In genomic region chr13:22061806-22062391, GRCh38 we compare ENCODE assay signal across 9 cellular contexts.
DNase-seq lines count a peak whose midpoint lies in the region; ATAC-seq and TF ChIP-seq lines count a peak whose summit lies in the region.
"Had no signal": no experiment of that assay in that cellular context is flagged by ENCODE, and none has a peak within 500 bp of the region (broad histone marks: within the 10 kb centered on the region; RNA-seq: fewer than 3 reads in every experiment).

No MANE protein-coding gene starts in this region.

- intact Hi-C loops in CD4-positive, alpha-beta T cell (cut with DNase I, micrococcal nuclease) = loop anchor here (1.0 to 10.0 kb wide), 7 partner anchors 52 to 457 kb away; partner anchors contain the start of genes FGF9 (in 2 of the 2) and MICU2 (in 1 of the 2)
- intact Hi-C loops in activated T-helper 1 cell treated with anti-CD3 and anti-CD28 coated beads, Interleukin-12 subunit alpha, Interleukin-12 subunit beta, Interleukin-2, Interleukin-4 antibody, amounts not matched to agents 30 ng/mL and 10 ng/mL and 1 ng/mL, durations not matched to agents 14 hours and 24 hours and 36 hours (cut with micrococcal nuclease) = loop anchor here (1.0 to 10.0 kb wide), 5 partner anchors 12 to 427 kb away; partner anchors contain the start of gene FGF9

- H3K27ac Mint-ChIP-seq in CD4-positive, alpha-beta T cell = peak overlapping the region; percentile 95
- peak overlapping the region; percentile 83 for H3K27ac Mint-ChIP-seq in activated T-helper 1 cell treated with anti-CD3 and anti-CD28 coated beads, Interleukin-12 subunit alpha, Interleukin-12 subunit beta, Interleukin-2, Interleukin-4 antibody, amounts not matched to agents 30 ng/mL and 10 ng/mL and 1 ng/mL, durations not matched to agents 14 hours and 24 hours and 36 hours

- H3K9me3 ChIP-seq in CD4-positive, alpha-beta T cell (ENCODE audit: control insufficient read depth, low read length) = no peaks in the 10 kb centered on the region
- no peaks in the 10 kb centered on the region for H3K9me3 ChIP-seq in MG63

- peak in 7 of 10 experiments; percentile 13 to 42 (median 20) for DNase-seq in CD4-positive, alpha-beta T cell
- DNase-seq in GM19238 (ENCODE audit: insufficient read length, low spot score) = peak; percentile 36
- no peak for DNase-seq in activated T-helper 1 cell treated with anti-CD3 and anti-CD28 coated beads, Interleukin-12 subunit alpha, Interleukin-12 subunit beta, Interleukin-2, Interleukin-4 antibody, amounts not matched to agents 30 ng/mL and 10 ng/mL and 1 ng/mL, durations not matched to agents 14 hours and 24 hours and 36 hours (ENCODE audit: low spot score)
- no peak for DNase-seq in brain microvascular endothelial cell
- no peak for DNase-seq in SHP77 (lab: John Stamatoyannopoulos, UW)
- no peak for DNase-seq in islet precursor cell
- no peak for DNase-seq in MG63
- DNase-seq: NCI-H2029 had no signal

- peaks cover 87% of the 10 kb centered on the region for H3K4me1 Mint-ChIP-seq in CD4-positive, alpha-beta T cell (ENCODE audit: low read depth)
- peaks cover 65% of the 10 kb centered on the region for H3K4me1 Mint-ChIP-seq in activated T-helper 1 cell treated with anti-CD3 and anti-CD28 coated beads, Interleukin-12 subunit alpha, Interleukin-12 subunit beta, Interleukin-2, Interleukin-4 antibody, amounts not matched to agents 30 ng/mL and 10 ng/mL and 1 ng/mL, durations not matched to agents 14 hours and 24 hours and 36 hours (ENCODE audit: low read depth)

- no peaks in the 10 kb centered on the region for H3K36me3 Mint-ChIP-seq in CD4-positive, alpha-beta T cell (ENCODE audit: low read depth)
- peaks cover 7% of the 10 kb centered on the region for H3K36me3 Mint-ChIP-seq in activated T-helper 1 cell treated with anti-CD3 and anti-CD28 coated beads, Interleukin-12 subunit alpha, Interleukin-12 subunit beta, Interleukin-2, Interleukin-4 antibody, amounts not matched to agents 30 ng/mL and 10 ng/mL and 1 ng/mL, durations not matched to agents 14 hours and 24 hours and 36 hours (ENCODE audit: low read depth)

- H3K4me3 ChIP-seq in brain microvascular endothelial cell (ENCODE audit: low read depth, low read length) = no peak overlapping the region
- H3K4me3 ChIP-seq in MG63 = no peak overlapping the region

- ATAC-seq in CD4-positive, alpha-beta T cell (ENCODE audit: poor library complexity) = peak; percentile 61
- peak; percentile 54 for ATAC-seq in HG03060 (IDR thresholded peaks at IDR 0.05; ENCODE audit: low read depth, unreplicated experiment)

- TF ChIP-seq CTCF in CD4-positive, alpha-beta T cell (IDR thresholded peaks at IDR 0.05) = no peak
- no peak for TF ChIP-seq CTCF in brain microvascular endothelial cell (IDR thresholded peaks at IDR 0.05; ENCODE audit: low read depth, low read length, missing control alignments)

- POLR2A ChIA-PET in CD4-positive, alpha-beta T cell (lab: Charles Lee) = interaction anchor here (0.6 to 3.2 kb wide), 8 partner anchors 11 to 458 kb away, joined by 3 to 16 read pairs (median 7); partner anchors contain the start of genes FGF9 and MICU2

- H3K27me3 ChIP-seq in CD4-positive, alpha-beta T cell (ENCODE audit: control insufficient read depth, insufficient read depth, low read length) = no peaks in the 10 kb centered on the region
- H3K27me3 ChIP-seq in brain microvascular endothelial cell (replicated peaks) = no peaks in the 10 kb centered on the region
- no peaks in the 10 kb centered on the region for H3K27me3 ChIP-seq in MG63

- in situ Hi-C loops in brain microvascular endothelial cell (cut with HindIII; ENCODE audit: low pct_ligation_motif_present, low sequenced_read_pairs) = no loop called here

- peak overlapping the region; percentile 83 for H3K27ac ChIP-seq in CD4-positive, alpha-beta T cell (ENCODE audit: low read depth, low read length)
- no peak overlapping the region for H3K27ac ChIP-seq in brain microvascular endothelial cell

- H3K36me3 ChIP-seq in brain microvascular endothelial cell (replicated peaks) (no peaks in the 10 kb centered on the region), MG63 (no peaks in the 10 kb centered on the region)

- no peaks in the 10 kb centered on the region for H3K9me3 Mint-ChIP-seq in CD4-positive, alpha-beta T cell
- peaks cover 1% of the 10 kb centered on the region for H3K9me3 Mint-ChIP-seq in activated T-helper 1 cell treated with anti-CD3 and anti-CD28 coated beads, Interleukin-12 subunit alpha, Interleukin-12 subunit beta, Interleukin-2, Interleukin-4 antibody, amounts not matched to agents 30 ng/mL and 10 ng/mL and 1 ng/mL, durations not matched to agents 14 hours and 24 hours and 36 hours

- peak overlapping the region; percentile 61 for H3K4me3 Mint-ChIP-seq in CD4-positive, alpha-beta T cell
- H3K4me3 Mint-ChIP-seq in activated T-helper 1 cell treated with anti-CD3 and anti-CD28 coated beads, Interleukin-12 subunit alpha, Interleukin-12 subunit beta, Interleukin-2, Interleukin-4 antibody, amounts not matched to agents 30 ng/mL and 10 ng/mL and 1 ng/mL, durations not matched to agents 14 hours and 24 hours and 36 hours = peak overlapping the region; percentile 53

- CTCF ChIA-PET in CD4-positive, alpha-beta T cell (lab: Charles Lee) = interaction anchor here (0.6 kb wide), 1 partner anchor 29 kb away, joined by 3 read pairs; no protein-coding TSS in a partner anchor

- H3K27me3 Mint-ChIP-seq in CD4-positive, alpha-beta T cell = no peaks in the 10 kb centered on the region
- H3K27me3 Mint-ChIP-seq in activated T-helper 1 cell treated with anti-CD3 and anti-CD28 coated beads, Interleukin-12 subunit alpha, Interleukin-12 subunit beta, Interleukin-2, Interleukin-4 antibody, amounts not matched to agents 30 ng/mL and 10 ng/mL and 1 ng/mL, durations not matched to agents 14 hours and 24 hours and 36 hours (ENCODE audit: insufficient read depth) = no peaks in the 10 kb centered on the region

Comparison
In these comparisons a context has a peak if more than half of its experiments do, and no peak if none do; other contexts are left out.
1. DNase-seq: peak in CD4-positive, alpha-beta T cell (7 of 10) and GM19238 (single experiment); none in activated T-helper 1 cell treated with anti-CD3 and anti-CD28 coated beads, Interleukin-12 subunit alpha, Interleukin-12 subunit beta, Interleukin-2, Interleukin-4 antibody, amounts not matched to agents 30 ng/mL and 10 ng/mL and 1 ng/mL, durations not matched to agents 14 hours and 24 hours and 36 hours (single experiment), brain microvascular endothelial cell (single experiment), SHP77 (0 of 2), islet precursor cell (single experiment) and MG63 (single experiment).